Comparison of ENCODE assay signal across 8 cellular contexts in genomic region chr20:41249371-41249770, GRCh38.
A peak's percentile ranks its signal among the peaks of the same experiment; 100 is the strongest.
DNase-seq lines count a peak whose midpoint lies in the region; ATAC-seq and TF ChIP-seq lines count a peak whose summit lies in the region.

No MANE protein-coding gene starts in this region.

- H3K27ac ChIP-seq in PC-3 (ENCODE audit: low read length): peak overlapping the region; percentile 81

- DNase-seq in PC-3 (peak; percentile 83), fibroblast of peridontal ligament (ENCODE audit: extremely low read depth) (peak; percentile 87), non-pigmented ciliary epithelial cell (ENCODE audit: low read depth) (peak; percentile 87), CD1c-positive myeloid dendritic cell (ENCODE audit: extremely low spot score) (no peak), SKM-1 (lab: John Stamatoyannopoulos, UW; ENCODE audit: unreplicated experiment) (no peak)

- POLR2A ChIA-PET in PC-3 (lab: Charles Lee; ENCODE audit: unreplicated experiment): no interaction called here

- CTCF ChIA-PET in PC-3 (lab: Charles Lee): no interaction called here

- no peaks in the 10 kb centered on the region for H3K9me3 ChIP-seq in PC-3 (ENCODE audit: low read length)

- intact Hi-C loops in PC-3 (cut with micrococcal nuclease): loop anchor here (1.0 to 2.0 kb wide), 2 partner anchors 67 to 91 kb away; partner anchors contain the start of genes LPIN3 and ZHX3

- peak overlapping the region; percentile 22; the same call in 1 of the 2 replicates for H3K9ac ChIP-seq in PC-3 (ENCODE audit: low read length)

- no peaks in the 10 kb centered on the region for H3K27me3 ChIP-seq in PC-3 (ENCODE audit: low read length)

- peaks cover 5% of the 10 kb centered on the region for H3F3A ChIP-seq in PC-3 (ENCODE audit: low read length, unreplicated experiment)

- H4K20me1 ChIP-seq in PC-3 (ENCODE audit: low read length): no peaks in the 10 kb centered on the region

- peak overlapping the region; percentile 74 for H3K4me2 ChIP-seq in PC-3 (ENCODE audit: low read length)

- H3K79me2 ChIP-seq in PC-3 (ENCODE audit: low read length): no peaks in the 10 kb centered on the region

- peak; percentile 59 for ATAC-seq in GM18907 (IDR thresholded peaks at IDR 0.05; ENCODE audit: unreplicated experiment)
- ATAC-seq in PC-3: peak; percentile 90
- no peak for ATAC-seq in GM19328 (IDR thresholded peaks at IDR 0.05; ENCODE audit: unreplicated experiment)
- ATAC-seq in HG02588 (IDR thresholded peaks at IDR 0.05; ENCODE audit: unreplicated experiment): no peak

- H3K4me1 ChIP-seq in PC-3 (ENCODE audit: insufficient read depth, low read length): peaks cover 23% of the 10 kb centered on the region

- TF ChIP-seq CTCF in PC-3 (conservative IDR thresholded peaks at IDR 0.05; ENCODE audit: low read depth, low read length): no peak

- 0 out of 2 replicates have a peak overlapping the region, but pooled peaks have one; percentile 6 for H2AFZ ChIP-seq in PC-3 (ENCODE audit: low read length)

- no peaks in the 10 kb centered on the region for H3K36me3 ChIP-seq in PC-3 (ENCODE audit: low read depth, low read length)

- H3K9me2 ChIP-seq in PC-3 (replicated peaks; ENCODE audit: low read length): no peaks in the 10 kb centered on the region

- H3K4me3 ChIP-seq in PC-3 (ENCODE audit: low read length): peak overlapping the region; percentile 26; the same call in 1 of the 2 replicates

- no TSS peak for BruUV-seq in PC-3 (replicated peaks; lab: Mats Ljungman, UMichigan)

Comparison
In these comparisons a context has a peak if more than half of its experiments do, and no peak if none do; other contexts are left out.
1. ATAC-seq: peak in GM18907 (single experiment) and PC-3 (single experiment); none in GM19328 (single experiment) and HG02588 (single experiment).
2. DNase-seq: peak in PC-3 (single experiment), fibroblast of peridontal ligament (single experiment) and non-pigmented ciliary epithelial cell (single experiment); none in CD1c-positive myeloid dendritic cell (single experiment) and SKM-1 (single experiment).